1 cellular context compared by ENCODE assay signal in the genomic region with DNA sequence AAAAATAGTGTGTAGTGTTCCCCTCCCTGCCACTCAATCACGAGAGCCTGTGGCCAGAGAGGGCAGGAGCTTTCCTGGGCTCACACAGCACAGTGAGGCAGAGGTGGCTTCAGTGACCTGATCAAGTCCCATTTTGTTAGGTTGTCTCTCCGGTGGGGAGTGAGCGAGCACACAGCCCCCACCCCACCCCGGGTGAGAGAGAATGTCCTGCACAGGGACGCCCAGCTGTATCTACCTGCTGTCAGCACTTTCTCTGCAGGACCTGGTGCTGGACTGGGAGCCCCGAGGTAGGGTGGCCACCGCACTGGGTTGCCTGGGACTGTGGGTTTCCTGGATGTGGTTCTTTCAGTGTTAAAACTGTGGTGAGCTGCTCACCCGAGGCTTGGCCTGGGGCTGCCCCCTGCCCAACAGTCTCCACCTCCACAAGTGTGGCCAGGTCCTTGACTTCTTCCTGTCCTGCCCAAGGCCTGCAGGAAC.
TF ChIP-seq lines count a peak whose summit lies in the region.

No MANE protein-coding gene starts in this region.

TF ChIP-seq in HepG2, 621 proteins besides CTCF, POLR2A, EP300 and RAD21:
- peak; percentile 92 for TF ChIP-seq ZNF768 (CRISPR knock-in tag; IDR thresholded peaks at IDR 0.05)
- no peak for TF ChIP-seq ZNF501 (CRISPR knock-in tag; IDR thresholded peaks at IDR 0.05)
TF ChIP-seq in HepG2: peak in this region for 1.
